ENCODE assay signal across 4 cellular contexts in the genomic region with DNA sequence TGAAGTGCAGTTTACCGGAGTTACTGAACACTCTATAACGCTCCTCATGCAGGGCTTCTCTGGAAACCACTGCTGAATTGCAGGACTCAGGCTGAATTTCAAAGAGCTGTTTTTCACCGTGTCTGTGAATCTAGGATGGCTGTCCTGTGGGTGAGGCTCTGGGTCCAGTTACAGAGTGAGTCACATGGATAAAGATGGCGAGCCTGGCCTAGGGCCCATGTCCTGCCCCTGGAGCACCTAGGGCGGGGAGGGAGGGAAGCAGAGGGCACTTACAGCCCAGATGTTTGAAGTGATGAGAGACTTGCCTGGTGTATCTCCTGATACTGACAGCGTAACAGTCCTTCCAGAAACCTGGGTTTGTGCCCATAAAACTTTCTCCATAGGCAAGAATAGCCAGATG.
TF ChIP-seq lines count a peak whose summit lies in the region.

No MANE protein-coding gene starts in this region.

TF ChIP-seq in SK-N-SH, 30 proteins besides CTCF, POLR2A, EP300 and RAD21 (continues in another document):
- TF ChIP-seq, protein P1, sequence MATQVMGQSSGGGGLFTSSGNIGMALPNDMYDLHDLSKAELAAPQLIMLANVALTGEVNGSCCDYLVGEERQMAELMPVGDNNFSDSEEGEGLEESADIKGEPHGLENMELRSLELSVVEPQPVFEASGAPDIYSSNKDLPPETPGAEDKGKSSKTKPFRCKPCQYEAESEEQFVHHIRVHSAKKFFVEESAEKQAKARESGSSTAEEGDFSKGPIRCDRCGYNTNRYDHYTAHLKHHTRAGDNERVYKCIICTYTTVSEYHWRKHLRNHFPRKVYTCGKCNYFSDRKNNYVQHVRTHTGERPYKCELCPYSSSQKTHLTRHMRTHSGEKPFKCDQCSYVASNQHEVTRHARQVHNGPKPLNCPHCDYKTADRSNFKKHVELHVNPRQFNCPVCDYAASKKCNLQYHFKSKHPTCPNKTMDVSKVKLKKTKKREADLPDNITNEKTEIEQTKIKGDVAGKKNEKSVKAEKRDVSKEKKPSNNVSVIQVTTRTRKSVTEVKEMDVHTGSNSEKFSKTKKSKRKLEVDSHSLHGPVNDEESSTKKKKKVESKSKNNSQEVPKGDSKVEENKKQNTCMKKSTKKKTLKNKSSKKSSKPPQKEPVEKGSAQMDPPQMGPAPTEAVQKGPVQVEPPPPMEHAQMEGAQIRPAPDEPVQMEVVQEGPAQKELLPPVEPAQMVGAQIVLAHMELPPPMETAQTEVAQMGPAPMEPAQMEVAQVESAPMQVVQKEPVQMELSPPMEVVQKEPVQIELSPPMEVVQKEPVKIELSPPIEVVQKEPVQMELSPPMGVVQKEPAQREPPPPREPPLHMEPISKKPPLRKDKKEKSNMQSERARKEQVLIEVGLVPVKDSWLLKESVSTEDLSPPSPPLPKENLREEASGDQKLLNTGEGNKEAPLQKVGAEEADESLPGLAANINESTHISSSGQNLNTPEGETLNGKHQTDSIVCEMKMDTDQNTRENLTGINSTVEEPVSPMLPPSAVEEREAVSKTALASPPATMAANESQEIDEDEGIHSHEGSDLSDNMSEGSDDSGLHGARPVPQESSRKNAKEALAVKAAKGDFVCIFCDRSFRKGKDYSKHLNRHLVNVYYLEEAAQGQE (IDR thresholded peaks at IDR 0.05; ENCODE audit: low read depth, low read length), result no peak
- TF ChIP-seq RCOR1 (IDR thresholded peaks at IDR 0.05; ENCODE audit: low read length) (no peak), MXI1 (IDR thresholded peaks at IDR 0.05; ENCODE audit: low read depth, low read length) (no peak), RXRA (IDR thresholded peaks at IDR 0.05; ENCODE audit: borderline replicate concordance, low read depth) (no peak), FOXJ3 (CRISPR knock-in tag; IDR thresholded peaks at IDR 0.05) (no peak), GATA2 (CRISPR knock-in tag; IDR thresholded peaks at IDR 0.05) (no peak)
- TF ChIP-seq, protein P2, sequence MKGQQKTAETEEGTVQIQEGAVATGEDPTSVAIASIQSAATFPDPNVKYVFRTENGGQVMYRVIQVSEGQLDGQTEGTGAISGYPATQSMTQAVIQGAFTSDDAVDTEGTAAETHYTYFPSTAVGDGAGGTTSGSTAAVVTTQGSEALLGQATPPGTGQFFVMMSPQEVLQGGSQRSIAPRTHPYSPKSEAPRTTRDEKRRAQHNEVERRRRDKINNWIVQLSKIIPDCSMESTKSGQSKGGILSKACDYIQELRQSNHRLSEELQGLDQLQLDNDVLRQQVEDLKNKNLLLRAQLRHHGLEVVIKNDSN (IDR thresholded peaks at IDR 0.05; ENCODE audit: borderline replicate concordance, low read depth), result no peak
- TF ChIP-seq, protein P3, sequence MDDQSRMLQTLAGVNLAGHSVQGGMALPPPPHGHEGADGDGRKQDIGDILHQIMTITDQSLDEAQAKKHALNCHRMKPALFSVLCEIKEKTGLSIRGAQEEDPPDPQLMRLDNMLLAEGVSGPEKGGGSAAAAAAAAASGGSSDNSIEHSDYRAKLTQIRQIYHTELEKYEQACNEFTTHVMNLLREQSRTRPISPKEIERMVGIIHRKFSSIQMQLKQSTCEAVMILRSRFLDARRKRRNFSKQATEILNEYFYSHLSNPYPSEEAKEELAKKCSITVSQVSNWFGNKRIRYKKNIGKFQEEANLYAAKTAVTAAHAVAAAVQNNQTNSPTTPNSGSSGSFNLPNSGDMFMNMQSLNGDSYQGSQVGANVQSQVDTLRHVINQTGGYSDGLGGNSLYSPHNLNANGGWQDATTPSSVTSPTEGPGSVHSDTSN (IDR thresholded peaks at IDR 0.05), result no peak

TF ChIP-seq in SK-N-SH treated with all-trans-retinoic acid at 6 μM for 48 hours, 23 proteins besides CTCF, POLR2A, EP300 and RAD21 (continues in another document):
- no peak for TF ChIP-seq ISL1 (CRISPR knock-in tag; IDR thresholded peaks at IDR 0.05)
- no peak for TF ChIP-seq OSR1 (CRISPR knock-in tag; IDR thresholded peaks at IDR 0.05)
- TF ChIP-seq CSDC2 (CRISPR knock-in tag; IDR thresholded peaks at IDR 0.05), result no peak
- no peak for TF ChIP-seq ZC3H10 (CRISPR knock-in tag; IDR thresholded peaks at IDR 0.05)
- TF ChIP-seq, protein P4, sequence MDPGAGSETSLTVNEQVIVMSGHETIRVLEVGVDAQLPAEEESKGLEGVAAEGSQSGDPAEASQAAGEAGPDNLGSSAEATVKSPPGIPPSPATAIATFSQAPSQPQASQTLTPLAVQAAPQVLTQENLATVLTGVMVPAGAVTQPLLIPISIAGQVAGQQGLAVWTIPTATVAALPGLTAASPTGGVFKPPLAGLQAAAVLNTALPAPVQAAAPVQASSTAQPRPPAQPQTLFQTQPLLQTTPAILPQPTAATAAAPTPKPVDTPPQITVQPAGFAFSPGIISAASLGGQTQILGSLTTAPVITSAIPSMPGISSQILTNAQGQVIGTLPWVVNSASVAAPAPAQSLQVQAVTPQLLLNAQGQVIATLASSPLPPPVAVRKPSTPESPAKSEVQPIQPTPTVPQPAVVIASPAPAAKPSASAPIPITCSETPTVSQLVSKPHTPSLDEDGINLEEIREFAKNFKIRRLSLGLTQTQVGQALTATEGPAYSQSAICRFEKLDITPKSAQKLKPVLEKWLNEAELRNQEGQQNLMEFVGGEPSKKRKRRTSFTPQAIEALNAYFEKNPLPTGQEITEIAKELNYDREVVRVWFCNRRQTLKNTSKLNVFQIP (CRISPR knock-in tag; IDR thresholded peaks at IDR 0.05; ENCODE audit: borderline replicate concordance, low read depth), result no peak
- no peak for TF ChIP-seq RARB (CRISPR knock-in tag; IDR thresholded peaks at IDR 0.05)
- TF ChIP-seq, protein P5, sequence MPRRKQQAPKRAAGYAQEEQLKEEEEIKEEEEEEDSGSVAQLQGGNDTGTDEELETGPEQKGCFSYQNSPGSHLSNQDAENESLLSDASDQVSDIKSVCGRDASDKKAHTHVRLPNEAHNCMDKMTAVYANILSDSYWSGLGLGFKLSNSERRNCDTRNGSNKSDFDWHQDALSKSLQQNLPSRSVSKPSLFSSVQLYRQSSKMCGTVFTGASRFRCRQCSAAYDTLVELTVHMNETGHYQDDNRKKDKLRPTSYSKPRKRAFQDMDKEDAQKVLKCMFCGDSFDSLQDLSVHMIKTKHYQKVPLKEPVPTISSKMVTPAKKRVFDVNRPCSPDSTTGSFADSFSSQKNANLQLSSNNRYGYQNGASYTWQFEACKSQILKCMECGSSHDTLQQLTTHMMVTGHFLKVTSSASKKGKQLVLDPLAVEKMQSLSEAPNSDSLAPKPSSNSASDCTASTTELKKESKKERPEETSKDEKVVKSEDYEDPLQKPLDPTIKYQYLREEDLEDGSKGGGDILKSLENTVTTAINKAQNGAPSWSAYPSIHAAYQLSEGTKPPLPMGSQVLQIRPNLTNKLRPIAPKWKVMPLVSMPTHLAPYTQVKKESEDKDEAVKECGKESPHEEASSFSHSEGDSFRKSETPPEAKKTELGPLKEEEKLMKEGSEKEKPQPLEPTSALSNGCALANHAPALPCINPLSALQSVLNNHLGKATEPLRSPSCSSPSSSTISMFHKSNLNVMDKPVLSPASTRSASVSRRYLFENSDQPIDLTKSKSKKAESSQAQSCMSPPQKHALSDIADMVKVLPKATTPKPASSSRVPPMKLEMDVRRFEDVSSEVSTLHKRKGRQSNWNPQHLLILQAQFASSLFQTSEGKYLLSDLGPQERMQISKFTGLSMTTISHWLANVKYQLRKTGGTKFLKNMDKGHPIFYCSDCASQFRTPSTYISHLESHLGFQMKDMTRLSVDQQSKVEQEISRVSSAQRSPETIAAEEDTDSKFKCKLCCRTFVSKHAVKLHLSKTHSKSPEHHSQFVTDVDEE (CRISPR knock-in tag; IDR thresholded peaks at IDR 0.05), result no peak
- TF ChIP-seq ZNF565 (CRISPR knock-in tag; conservative IDR thresholded peaks at IDR 0.05; ENCODE audit: low read depth), result no peak

TF ChIP-seq in IMR-90, 13 proteins besides CTCF, POLR2A, EP300 and RAD21:
- TF ChIP-seq CEBPB (IDR thresholded peaks at IDR 0.05; ENCODE audit: low read depth, low read length), result no peak
- TF ChIP-seq MAFK (IDR thresholded peaks at IDR 0.05; ENCODE audit: low read depth, low read length), result no peak
- no peak for TF ChIP-seq RCOR1 (IDR thresholded peaks at IDR 0.05; ENCODE audit: insufficient replicate concordance, low read length)
- TF ChIP-seq, protein P6, sequence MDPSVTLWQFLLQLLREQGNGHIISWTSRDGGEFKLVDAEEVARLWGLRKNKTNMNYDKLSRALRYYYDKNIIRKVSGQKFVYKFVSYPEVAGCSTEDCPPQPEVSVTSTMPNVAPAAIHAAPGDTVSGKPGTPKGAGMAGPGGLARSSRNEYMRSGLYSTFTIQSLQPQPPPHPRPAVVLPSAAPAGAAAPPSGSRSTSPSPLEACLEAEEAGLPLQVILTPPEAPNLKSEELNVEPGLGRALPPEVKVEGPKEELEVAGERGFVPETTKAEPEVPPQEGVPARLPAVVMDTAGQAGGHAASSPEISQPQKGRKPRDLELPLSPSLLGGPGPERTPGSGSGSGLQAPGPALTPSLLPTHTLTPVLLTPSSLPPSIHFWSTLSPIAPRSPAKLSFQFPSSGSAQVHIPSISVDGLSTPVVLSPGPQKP (IDR thresholded peaks at IDR 0.05; ENCODE audit: borderline replicate concordance, low read depth, low read length), result no peak
- TF ChIP-seq FOS (IDR thresholded peaks at IDR 0.05; ENCODE audit: low read depth, low read length), result no peak
TF ChIP-seq in IMR-90: peak in this region for 0.

TF ChIP-seq in H1, 55 proteins besides CTCF, POLR2A, EP300 and RAD21:
- TF ChIP-seq FOSL1 (IDR thresholded peaks at IDR 0.05; ENCODE audit: insufficient read depth, low read depth, low read length), result no peak
- no peak for TF ChIP-seq CBX5 (IDR thresholded peaks at IDR 0.05; ENCODE audit: low read depth, low read length)
- TF ChIP-seq, protein P7, sequence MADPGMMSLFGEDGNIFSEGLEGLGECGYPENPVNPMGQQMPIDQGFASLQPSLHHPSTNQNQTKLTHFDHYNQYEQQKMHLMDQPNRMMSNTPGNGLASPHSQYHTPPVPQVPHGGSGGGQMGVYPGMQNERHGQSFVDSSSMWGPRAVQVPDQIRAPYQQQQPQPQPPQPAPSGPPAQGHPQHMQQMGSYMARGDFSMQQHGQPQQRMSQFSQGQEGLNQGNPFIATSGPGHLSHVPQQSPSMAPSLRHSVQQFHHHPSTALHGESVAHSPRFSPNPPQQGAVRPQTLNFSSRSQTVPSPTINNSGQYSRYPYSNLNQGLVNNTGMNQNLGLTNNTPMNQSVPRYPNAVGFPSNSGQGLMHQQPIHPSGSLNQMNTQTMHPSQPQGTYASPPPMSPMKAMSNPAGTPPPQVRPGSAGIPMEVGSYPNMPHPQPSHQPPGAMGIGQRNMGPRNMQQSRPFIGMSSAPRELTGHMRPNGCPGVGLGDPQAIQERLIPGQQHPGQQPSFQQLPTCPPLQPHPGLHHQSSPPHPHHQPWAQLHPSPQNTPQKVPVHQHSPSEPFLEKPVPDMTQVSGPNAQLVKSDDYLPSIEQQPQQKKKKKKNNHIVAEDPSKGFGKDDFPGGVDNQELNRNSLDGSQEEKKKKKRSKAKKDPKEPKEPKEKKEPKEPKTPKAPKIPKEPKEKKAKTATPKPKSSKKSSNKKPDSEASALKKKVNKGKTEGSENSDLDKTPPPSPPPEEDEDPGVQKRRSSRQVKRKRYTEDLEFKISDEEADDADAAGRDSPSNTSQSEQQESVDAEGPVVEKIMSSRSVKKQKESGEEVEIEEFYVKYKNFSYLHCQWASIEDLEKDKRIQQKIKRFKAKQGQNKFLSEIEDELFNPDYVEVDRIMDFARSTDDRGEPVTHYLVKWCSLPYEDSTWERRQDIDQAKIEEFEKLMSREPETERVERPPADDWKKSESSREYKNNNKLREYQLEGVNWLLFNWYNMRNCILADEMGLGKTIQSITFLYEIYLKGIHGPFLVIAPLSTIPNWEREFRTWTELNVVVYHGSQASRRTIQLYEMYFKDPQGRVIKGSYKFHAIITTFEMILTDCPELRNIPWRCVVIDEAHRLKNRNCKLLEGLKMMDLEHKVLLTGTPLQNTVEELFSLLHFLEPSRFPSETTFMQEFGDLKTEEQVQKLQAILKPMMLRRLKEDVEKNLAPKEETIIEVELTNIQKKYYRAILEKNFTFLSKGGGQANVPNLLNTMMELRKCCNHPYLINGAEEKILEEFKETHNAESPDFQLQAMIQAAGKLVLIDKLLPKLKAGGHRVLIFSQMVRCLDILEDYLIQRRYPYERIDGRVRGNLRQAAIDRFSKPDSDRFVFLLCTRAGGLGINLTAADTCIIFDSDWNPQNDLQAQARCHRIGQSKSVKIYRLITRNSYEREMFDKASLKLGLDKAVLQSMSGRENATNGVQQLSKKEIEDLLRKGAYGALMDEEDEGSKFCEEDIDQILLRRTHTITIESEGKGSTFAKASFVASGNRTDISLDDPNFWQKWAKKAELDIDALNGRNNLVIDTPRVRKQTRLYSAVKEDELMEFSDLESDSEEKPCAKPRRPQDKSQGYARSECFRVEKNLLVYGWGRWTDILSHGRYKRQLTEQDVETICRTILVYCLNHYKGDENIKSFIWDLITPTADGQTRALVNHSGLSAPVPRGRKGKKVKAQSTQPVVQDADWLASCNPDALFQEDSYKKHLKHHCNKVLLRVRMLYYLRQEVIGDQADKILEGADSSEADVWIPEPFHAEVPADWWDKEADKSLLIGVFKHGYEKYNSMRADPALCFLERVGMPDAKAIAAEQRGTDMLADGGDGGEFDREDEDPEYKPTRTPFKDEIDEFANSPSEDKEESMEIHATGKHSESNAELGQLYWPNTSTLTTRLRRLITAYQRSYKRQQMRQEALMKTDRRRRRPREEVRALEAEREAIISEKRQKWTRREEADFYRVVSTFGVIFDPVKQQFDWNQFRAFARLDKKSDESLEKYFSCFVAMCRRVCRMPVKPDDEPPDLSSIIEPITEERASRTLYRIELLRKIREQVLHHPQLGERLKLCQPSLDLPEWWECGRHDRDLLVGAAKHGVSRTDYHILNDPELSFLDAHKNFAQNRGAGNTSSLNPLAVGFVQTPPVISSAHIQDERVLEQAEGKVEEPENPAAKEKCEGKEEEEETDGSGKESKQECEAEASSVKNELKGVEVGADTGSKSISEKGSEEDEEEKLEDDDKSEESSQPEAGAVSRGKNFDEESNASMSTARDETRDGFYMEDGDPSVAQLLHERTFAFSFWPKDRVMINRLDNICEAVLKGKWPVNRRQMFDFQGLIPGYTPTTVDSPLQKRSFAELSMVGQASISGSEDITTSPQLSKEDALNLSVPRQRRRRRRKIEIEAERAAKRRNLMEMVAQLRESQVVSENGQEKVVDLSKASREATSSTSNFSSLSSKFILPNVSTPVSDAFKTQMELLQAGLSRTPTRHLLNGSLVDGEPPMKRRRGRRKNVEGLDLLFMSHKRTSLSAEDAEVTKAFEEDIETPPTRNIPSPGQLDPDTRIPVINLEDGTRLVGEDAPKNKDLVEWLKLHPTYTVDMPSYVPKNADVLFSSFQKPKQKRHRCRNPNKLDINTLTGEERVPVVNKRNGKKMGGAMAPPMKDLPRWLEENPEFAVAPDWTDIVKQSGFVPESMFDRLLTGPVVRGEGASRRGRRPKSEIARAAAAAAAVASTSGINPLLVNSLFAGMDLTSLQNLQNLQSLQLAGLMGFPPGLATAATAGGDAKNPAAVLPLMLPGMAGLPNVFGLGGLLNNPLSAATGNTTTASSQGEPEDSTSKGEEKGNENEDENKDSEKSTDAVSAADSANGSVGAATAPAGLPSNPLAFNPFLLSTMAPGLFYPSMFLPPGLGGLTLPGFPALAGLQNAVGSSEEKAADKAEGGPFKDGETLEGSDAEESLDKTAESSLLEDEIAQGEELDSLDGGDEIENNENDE (IDR thresholded peaks at IDR 0.05; ENCODE audit: insufficient replicate concordance, low read length), result no peak
- no peak for TF ChIP-seq NANOG (IDR thresholded peaks at IDR 0.05; ENCODE audit: insufficient read depth, low read depth, low read length, poor library complexity, severe bottlenecking)
